ENCODE assay signal across 9 cellular contexts in genomic region chr1:88773540-88774150, GRCh38.
A peak's percentile ranks its signal among the peaks of the same experiment; 100 is the strongest.
DNase-seq lines count a peak whose midpoint lies in the region; ATAC-seq and TF ChIP-seq lines count a peak whose summit lies in the region.
"Had no signal": no experiment of that assay in that cellular context is flagged by ENCODE, and none has a peak within 500 bp of the region (broad histone marks: within the 10 kb centered on the region; RNA-seq: fewer than 3 reads in every experiment).

No MANE protein-coding gene starts in this region.

- H3K9me3 ChIP-seq in HUES64 (ENCODE audit: insufficient read depth, low read depth, low read length) = no peaks in the 10 kb centered on the region

- H3K27me3 ChIP-seq in HUES64 (ENCODE audit: insufficient read depth, low read length) (no peaks in the 10 kb centered on the region), kidney epithelial cell (ENCODE audit: control insufficient read depth, insufficient read depth, low read length) (no peaks in the 10 kb centered on the region)

- H3K27ac ChIP-seq in HUES64 (ENCODE audit: low read depth, low read length) = peak overlapping the region; percentile 78

- no peak overlapping the region for H3K4me3 Mint-ChIP-seq in activated naive CD8-positive, alpha-beta T cell
- no peak overlapping the region for H3K4me3 Mint-ChIP-seq in endothelial cell (ENCODE audit: unreplicated experiment)
- H3K4me3 Mint-ChIP-seq: nephron had no signal

- 100% methylated on average over 1 of the region's 3 CpGs for WGBS in HUES64

- ATAC-seq in GM18520 (IDR thresholded peaks at IDR 0.05; ENCODE audit: unreplicated experiment) (no peak), left lobe of liver (no peak)

- H3K9me3 Mint-ChIP-seq in activated naive CD8-positive, alpha-beta T cell (ENCODE audit: low read depth) = no peaks in the 10 kb centered on the region
- no peaks in the 10 kb centered on the region for H3K9me3 Mint-ChIP-seq in endothelial cell (ENCODE audit: unreplicated experiment)
- H3K9me3 Mint-ChIP-seq: nephron had no signal

- H3K4me1 Mint-ChIP-seq in activated naive CD8-positive, alpha-beta T cell (ENCODE audit: low read depth) = peaks cover 17% of the 10 kb centered on the region
- H3K4me1 Mint-ChIP-seq in endothelial cell (ENCODE audit: unreplicated experiment) = peaks cover 13% of the 10 kb centered on the region
- H3K4me1 Mint-ChIP-seq: nephron had no signal

- peaks cover 28% of the 10 kb centered on the region for H3K36me3 Mint-ChIP-seq in activated naive CD8-positive, alpha-beta T cell
- peaks cover 28% of the 10 kb centered on the region for H3K36me3 Mint-ChIP-seq in endothelial cell (ENCODE audit: low read depth, unreplicated experiment)

- H3K9ac ChIP-seq in HUES64 (ENCODE audit: low read depth, low read length) = peak overlapping the region; percentile 44; the same call in 1 of the 2 replicates

- H3K4me3 ChIP-seq in AG10803 (ENCODE audit: low read length) (no peak overlapping the region), HUES64 (ENCODE audit: low read length) (no peak overlapping the region), kidney epithelial cell (ENCODE audit: low read depth, low read length) (no peak overlapping the region)

- DNase-seq in AG10803 (ENCODE audit: low read depth) (peak; percentile 35), kidney epithelial cell (ENCODE audit: low read depth) (peak; percentile 65), globus pallidus (ENCODE audit: low spot score) (no peak), endothelial cell (ENCODE audit: low spot score) (no peak), left lobe of liver (ENCODE audit: low spot score) (no peak)

- H3K27me3 Mint-ChIP-seq in activated naive CD8-positive, alpha-beta T cell = no peaks in the 10 kb centered on the region
- H3K27me3 Mint-ChIP-seq in endothelial cell (ENCODE audit: unreplicated experiment) = peaks cover 4% of the 10 kb centered on the region

- H3K4me1 ChIP-seq in HUES64 (ENCODE audit: insufficient read depth, low read length) = peaks cover 58% of the 10 kb centered on the region

- peak overlapping the region; percentile 41 for H3K27ac Mint-ChIP-seq in activated naive CD8-positive, alpha-beta T cell
- H3K27ac Mint-ChIP-seq in endothelial cell (ENCODE audit: unreplicated experiment) = no peak overlapping the region
- H3K27ac Mint-ChIP-seq: nephron had no signal

- peaks cover 48% of the 10 kb centered on the region for H3K36me3 ChIP-seq in HUES64 (ENCODE audit: insufficient read depth, low read length)
- no peaks in the 10 kb centered on the region for H3K36me3 ChIP-seq in kidney epithelial cell (ENCODE audit: control insufficient read depth, insufficient read depth, low read length)

- TF ChIP-seq CTCF in AG10803 (conservative IDR thresholded peaks at IDR 0.05; ENCODE audit: low read length) = no peak; the same call in 1 of the 2 replicates
- TF ChIP-seq CTCF in kidney epithelial cell (IDR thresholded peaks at IDR 0.05; ENCODE audit: insufficient read depth, low read length, poor library complexity, severe bottlenecking) = no peak
- no peak for TF ChIP-seq CTCF in endothelial cell (IDR thresholded peaks at IDR 0.05; ENCODE audit: unreplicated experiment)

Comparison
In these comparisons a context has a peak if more than half of its experiments do, and no peak if none do; other contexts are left out.
1. DNase-seq: peak in AG10803 (single experiment) and kidney epithelial cell (single experiment); none in globus pallidus (single experiment), endothelial cell (single experiment) and left lobe of liver (single experiment).